ENCODE assay signal across 9 cellular contexts in the genomic region with DNA sequence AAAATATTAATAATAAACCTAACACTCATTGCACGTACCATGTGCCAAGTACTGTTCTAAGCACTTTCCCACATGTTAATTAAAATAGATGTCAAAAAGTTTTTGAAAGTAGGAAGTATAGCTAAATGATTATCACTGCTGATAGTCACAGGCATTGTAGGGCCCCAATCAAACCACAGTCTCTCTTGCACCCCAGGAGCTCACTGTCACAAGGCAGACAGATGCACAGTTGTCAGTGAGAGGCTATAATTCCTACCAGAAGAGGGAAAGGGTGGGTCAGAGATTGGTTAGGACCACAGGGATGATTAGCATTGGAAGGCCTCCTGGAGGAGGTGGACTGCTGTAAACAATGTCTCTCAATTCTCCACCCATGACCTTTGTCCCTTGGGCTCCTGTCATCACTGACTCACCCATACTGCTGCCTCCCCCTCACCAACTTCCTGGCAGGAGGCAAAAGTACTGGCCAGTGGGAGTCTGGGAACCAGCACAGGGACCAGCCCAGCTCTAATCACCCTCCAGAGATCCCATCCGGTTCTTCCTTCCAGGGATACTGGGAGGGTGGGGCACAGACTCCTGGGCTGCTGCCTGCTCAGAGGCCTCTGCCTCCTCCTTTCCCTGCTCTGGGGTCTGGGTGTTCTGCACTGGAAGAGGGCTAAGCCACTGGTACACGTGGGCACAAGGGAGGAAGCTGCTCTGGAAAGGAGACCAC. TPM values are rescaled to one million over a fixed set of nuclear protein-coding genes. Genes with fewer than 3 reads are reported as not detected.
DNase-seq lines count a peak whose midpoint lies in the region; ATAC-seq, FAIRE-seq and TF ChIP-seq lines count a peak whose summit lies in the region.
"Had no signal": no experiment of that assay in that cellular context is flagged by ENCODE, and none has a peak within 500 bp of the region (broad histone marks: within the 10 kb centered on the region; RNA-seq: fewer than 3 reads in every experiment).

No MANE protein-coding gene starts in this region.

- peaks cover 3% of the 10 kb centered on the region for H3K27me3 Mint-ChIP-seq in brain
- H3K27me3 Mint-ChIP-seq in stimulated activated naive CD8-positive, alpha-beta T cell treated with anti-CD3 and anti-CD28 coated beads, Interleukin-15, Interleukin-2, amounts not matched to agents 100 ng/mL and 50 ng/mL, for 24 hours: no peaks in the 10 kb centered on the region

- no peak for DNase-seq in GM12892 (ENCODE audit: insufficient read length)
- DNase-seq in MV-4-11 (lab: John Stamatoyannopoulos, UW): peak; percentile 72
- DNase-seq in kidney: peak; percentile 90
- DNase-seq in central memory CD4-positive, alpha-beta T cell: no peak
- DNase-seq in stimulated activated CD8-positive, alpha-beta memory T cell treated with anti-CD3 and anti-CD28 coated beads, Interleukin-4, amount 100 ng/mL, for 48 hours: no peak

- H3K4me3 ChIP-seq in kidney (ENCODE audit: low read length in 2 of 2): peak overlapping the region in 1 of 2 donors; percentile 62

- no peak for TF ChIP-seq CTCF in brain (conservative IDR thresholded peaks at IDR 0.05)
- no peak for TF ChIP-seq CTCF in kidney (IDR thresholded peaks at IDR 0.05; ENCODE audit: borderline replicate concordance, extremely low read depth, insufficient read depth)

- H3K36me3 ChIP-seq in kidney (ENCODE audit: control insufficient read depth in 1 of 2, insufficient read depth in 2 of 2, low read length in 2 of 2): no peaks in the 10 kb centered on the region

- H3K9me3 ChIP-seq in kidney (ENCODE audit: control insufficient read depth in 1 of 2, low read length in 2 of 2): no peaks in the 10 kb centered on the region

- H3K9ac ChIP-seq in kidney (ENCODE audit: low read length in 2 of 2): peak overlapping the region; percentile 26 to 96

- H3K27ac Mint-ChIP-seq in brain: peak overlapping the region in 4 of 5 experiments; percentile 93 to 97 (median 96)
- H3K27ac Mint-ChIP-seq in stimulated activated naive CD8-positive, alpha-beta T cell treated with anti-CD3 and anti-CD28 coated beads, Interleukin-15, Interleukin-2, amounts not matched to agents 100 ng/mL and 50 ng/mL, for 24 hours: peak overlapping the region; percentile 98

- no peaks in the 10 kb centered on the region for H3K36me3 Mint-ChIP-seq in brain
- H3K36me3 Mint-ChIP-seq in stimulated activated naive CD8-positive, alpha-beta T cell treated with anti-CD3 and anti-CD28 coated beads, Interleukin-15, Interleukin-2, amounts not matched to agents 100 ng/mL and 50 ng/mL, for 24 hours (ENCODE audit: low read depth): no peaks in the 10 kb centered on the region

- peak overlapping the region; percentile 93 to 98 (median 95) for H3K4me3 Mint-ChIP-seq in brain
- peak overlapping the region; percentile 99 for H3K4me3 Mint-ChIP-seq in stimulated activated naive CD8-positive, alpha-beta T cell treated with anti-CD3 and anti-CD28 coated beads, Interleukin-15, Interleukin-2, amounts not matched to agents 100 ng/mL and 50 ng/mL, for 24 hours

- ATAC-seq in HG02870 (IDR thresholded peaks at IDR 0.05; ENCODE audit: unreplicated experiment): no peak

- TF ChIP-seq POLR2A in GM12892 (IDR thresholded peaks at IDR 0.05; ENCODE audit: low read depth, low read length): no peak

- H3K9me3 Mint-ChIP-seq in brain: peaks cover 0 to 4% (median 0%) of the 10 kb centered on the region in 5 experiments
- no peaks in the 10 kb centered on the region for H3K9me3 Mint-ChIP-seq in stimulated activated naive CD8-positive, alpha-beta T cell treated with anti-CD3 and anti-CD28 coated beads, Interleukin-15, Interleukin-2, amounts not matched to agents 100 ng/mL and 50 ng/mL, for 24 hours

- intact Hi-C loops in kidney (cut with DNase I): no loop called here

- peaks cover 56% of the 10 kb centered on the region for H3K4me1 Mint-ChIP-seq in brain
- H3K4me1 Mint-ChIP-seq in stimulated activated naive CD8-positive, alpha-beta T cell treated with anti-CD3 and anti-CD28 coated beads, Interleukin-15, Interleukin-2, amounts not matched to agents 100 ng/mL and 50 ng/mL, for 24 hours (ENCODE audit: low read depth): peaks cover 69% of the 10 kb centered on the region

- peaks cover 33 to 47% of the 10 kb centered on the region in 2 donors for H3K4me1 ChIP-seq in kidney (ENCODE audit: control insufficient read depth in 1 of 2, insufficient read depth in 1 of 2, low read depth in 1 of 2, low read length in 2 of 2)

- H3K27ac ChIP-seq in kidney (ENCODE audit: low read depth in 2 of 2, low read length in 2 of 2): peak overlapping the region; percentile 99 to 100

- FAIRE-seq in GM12892 (lab: Jason Lieb, UNC): peak; percentile 53
- FAIRE-seq in kidney (lab: Jason Lieb, UNC): no peak
- FAIRE-seq: endometrium had no signal

RNA-seq across cellular contexts. Expression of gene POLD4, which starts 1.1 kb away (rescaled TPM):
- polyA plus RNA-seq in GM12892 (2012; ENCODE audit: missing spikeins): 75.6 TPM
- polyA plus RNA-seq in brain (ENCODE audit: insufficient read depth, low read depth, low replicate concordance): 39.3 TPM
- total RNA-seq in kidney: 54.4 TPM
- 174 TPM for polyA plus RNA-seq in kidney (ENCODE audit: insufficient read depth, low read depth, low replicate concordance)

RNA-seq across cellular contexts. Expression of gene CLCF1, which starts 18.9 kb away (rescaled TPM):
- 0.95 TPM for polyA plus RNA-seq in GM12892 (2012; ENCODE audit: missing spikeins)
- polyA plus RNA-seq in brain (ENCODE audit: insufficient read depth, low read depth, low replicate concordance): 0.46 TPM
- total RNA-seq in kidney: 15.8 TPM
- 5.7 TPM for polyA plus RNA-seq in kidney (ENCODE audit: insufficient read depth, low read depth, low replicate concordance)

RNA-seq across cellular contexts. Expression of gene RAD9A, which starts 37.3 kb away (rescaled TPM):
- 15.3 TPM for polyA plus RNA-seq in GM12892 (2012; ENCODE audit: missing spikeins)
- polyA plus RNA-seq in brain (ENCODE audit: insufficient read depth, low read depth, low replicate concordance): 18.0 TPM
- total RNA-seq in kidney: 17.8 TPM
- 16.4 TPM for polyA plus RNA-seq in kidney (ENCODE audit: insufficient read depth, low read depth, low replicate concordance)

RNA-seq across cellular contexts. Expression of gene PPP1CA, which starts 47.2 kb away (rescaled TPM):
- 152 TPM for polyA plus RNA-seq in GM12892 (2012; ENCODE audit: missing spikeins)
- polyA plus RNA-seq in brain (ENCODE audit: insufficient read depth, low read depth, low replicate concordance) (231 TPM), kidney (ENCODE audit: insufficient read depth, low read depth, low replicate concordance) (210 TPM)
- 155 TPM for total RNA-seq in kidney

RNA-seq across cellular contexts. Expression of gene TBC1D10C, which starts 49.4 kb away (rescaled TPM):
- polyA plus RNA-seq in GM12892 (2012; ENCODE audit: missing spikeins): 17.3 TPM
- polyA plus RNA-seq in brain (ENCODE audit: insufficient read depth, low read depth, low replicate concordance): 0.29 TPM
- 13.9 TPM for total RNA-seq in kidney
- 1.7 TPM for polyA plus RNA-seq in kidney (ENCODE audit: insufficient read depth, low read depth, low replicate concordance)

Comparison
In these comparisons a context has a peak if more than half of its experiments do, and no peak if none do; other contexts are left out.
1. DNase-seq: peak in MV-4-11 (single experiment) and kidney (single experiment); none in GM12892 (single experiment), central memory CD4-positive, alpha-beta T cell (single experiment) and stimulated activated CD8-positive, alpha-beta memory T cell treated with anti-CD3 and anti-CD28 coated beads, Interleukin-4, amount 100 ng/mL, for 48 hours (single experiment).